In the genomic region with DNA sequence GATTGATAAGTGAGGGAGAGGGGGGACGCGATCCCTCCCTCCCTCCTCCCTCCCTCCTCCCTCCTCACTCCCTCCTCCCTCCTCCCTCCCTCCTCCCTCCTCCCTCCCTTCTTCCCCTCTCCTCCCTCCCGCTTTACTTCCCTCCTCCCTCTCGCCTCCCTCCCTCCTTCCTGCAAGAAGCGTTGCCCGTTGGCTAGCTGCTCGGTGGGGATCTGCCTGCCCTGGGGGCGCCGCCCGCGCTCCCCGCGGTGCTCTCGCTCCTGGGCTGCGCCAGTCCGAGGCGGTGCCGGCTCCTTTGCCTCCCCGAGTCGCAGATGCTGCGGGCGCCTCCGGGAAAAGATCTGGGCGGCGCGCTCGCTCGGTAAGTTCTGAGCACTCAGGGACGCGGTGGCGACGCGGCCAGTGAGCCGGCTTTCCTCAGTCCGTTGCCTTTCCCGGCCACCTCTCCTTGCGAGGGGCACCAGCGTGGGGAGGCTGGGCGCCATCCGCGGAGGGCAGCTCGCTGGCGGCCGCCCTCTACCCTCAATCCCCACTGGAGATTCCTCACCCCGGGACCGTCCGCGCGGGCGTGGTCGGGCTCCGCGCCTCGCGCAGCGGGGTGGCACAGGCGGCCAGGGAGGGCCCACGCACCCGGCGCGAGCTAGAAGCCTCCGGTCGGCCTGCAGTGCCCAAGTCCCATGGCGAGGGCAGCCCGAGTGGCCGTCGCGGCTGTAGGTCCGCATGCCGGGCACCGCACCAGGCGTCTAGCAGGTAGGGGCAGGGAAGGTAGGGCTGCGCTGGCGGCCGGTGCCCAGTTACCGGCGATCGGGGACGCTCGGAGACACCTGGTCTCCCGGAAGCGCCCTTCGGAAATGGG, we compare ENCODE assay signal across 13 cellular contexts. TPM values are rescaled to one million over a fixed set of nuclear protein-coding genes. Genes with fewer than 3 reads are reported as not detected.
DNase-seq lines count a peak whose midpoint lies in the region; ATAC-seq lines count a peak whose summit lies in the region.
"Had no signal": no experiment of that assay in that cellular context is flagged by ENCODE, and none has a peak within 500 bp of the region (broad histone marks: within the 10 kb centered on the region; RNA-seq: fewer than 3 reads in every experiment).

A gene with protein sequence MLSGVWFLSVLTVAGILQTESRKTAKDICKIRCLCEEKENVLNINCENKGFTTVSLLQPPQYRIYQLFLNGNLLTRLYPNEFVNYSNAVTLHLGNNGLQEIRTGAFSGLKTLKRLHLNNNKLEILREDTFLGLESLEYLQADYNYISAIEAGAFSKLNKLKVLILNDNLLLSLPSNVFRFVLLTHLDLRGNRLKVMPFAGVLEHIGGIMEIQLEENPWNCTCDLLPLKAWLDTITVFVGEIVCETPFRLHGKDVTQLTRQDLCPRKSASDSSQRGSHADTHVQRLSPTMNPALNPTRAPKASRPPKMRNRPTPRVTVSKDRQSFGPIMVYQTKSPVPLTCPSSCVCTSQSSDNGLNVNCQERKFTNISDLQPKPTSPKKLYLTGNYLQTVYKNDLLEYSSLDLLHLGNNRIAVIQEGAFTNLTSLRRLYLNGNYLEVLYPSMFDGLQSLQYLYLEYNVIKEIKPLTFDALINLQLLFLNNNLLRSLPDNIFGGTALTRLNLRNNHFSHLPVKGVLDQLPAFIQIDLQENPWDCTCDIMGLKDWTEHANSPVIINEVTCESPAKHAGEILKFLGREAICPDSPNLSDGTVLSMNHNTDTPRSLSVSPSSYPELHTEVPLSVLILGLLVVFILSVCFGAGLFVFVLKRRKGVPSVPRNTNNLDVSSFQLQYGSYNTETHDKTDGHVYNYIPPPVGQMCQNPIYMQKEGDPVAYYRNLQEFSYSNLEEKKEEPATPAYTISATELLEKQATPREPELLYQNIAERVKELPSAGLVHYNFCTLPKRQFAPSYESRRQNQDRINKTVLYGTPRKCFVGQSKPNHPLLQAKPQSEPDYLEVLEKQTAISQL (plus strand): TSS at position 164 of the 856 bp plus-strand sequence. CDS start 4,597 bp downstream, outside the sequence.

- H3K27ac ChIP-seq in rectal smooth muscle tissue (ENCODE audit: low read depth, low read length), result no peak within 1 kb of the TSS

- H3K4me3 ChIP-seq in iPS-11a (ENCODE audit: low read depth, low read length), result peak within 1 kb of the TSS; percentile 43
- H3K4me3 ChIP-seq in rectal smooth muscle tissue (ENCODE audit: low read length), result peak within 1 kb of the TSS; percentile 27

- H3K9ac ChIP-seq in rectal smooth muscle tissue (ENCODE audit: low read length), result no peak within 1 kb of the TSS

- H3K27me3 ChIP-seq in rectal smooth muscle tissue (ENCODE audit: control insufficient read depth, insufficient read depth, low read length), result peaks cover 9% of the 10 kb centered on the region

- no peaks in the 10 kb centered on the region for H3K4me1 ChIP-seq in rectal smooth muscle tissue (ENCODE audit: control insufficient read depth, insufficient read depth, low read length)
- H3K4me1 ChIP-seq: Caco-2 had no signal

- no peaks in the 10 kb centered on the region for H3K36me3 ChIP-seq in rectal smooth muscle tissue (ENCODE audit: control insufficient read depth, insufficient read depth, low read length)

- peak; percentile 84 for DNase-seq in ELF-1 (ENCODE audit: low read depth, low spot score)
- DNase-seq in anterior cingulate cortex (lab: John Stamatoyannopoulos, UW), result peak in 54 of 58 donors; percentile 1 to 81 (median 52)
- no peak for DNase-seq in NCI-H146 (lab: John Stamatoyannopoulos, UW)
- DNase-seq in T-helper 2 cell, result no peak
- DNase-seq: activated T-cell treated with anti-CD3 and anti-CD28 coated beads, Interleukin-2, amount 50 U/mL, for 48 hours; Caco-2; NCI-H446 had no signal

- ATAC-seq in esophagus mucosa, result no peak
- ATAC-seq in HG03442 (IDR thresholded peaks at IDR 0.05; ENCODE audit: unreplicated experiment), result no peak

RNA-seq across cellular contexts. Expression of the gene that starts here (rescaled TPM):
- not detected for total RNA-seq in esophagus mucosa
- total RNA-seq: Caco-2; endothelial cell of umbilical vein; T-helper 2 cell treated with Interferon-gamma antibody and Interleukin-4, amounts not matched to agents 100 ng/mL and 5 ng/mL, for 36 hours had no signal

Comparison
In these comparisons a context has a peak if more than half of its experiments do, and no peak if none do; other contexts are left out.
1. DNase-seq: peak in ELF-1 (single experiment) and anterior cingulate cortex (54 of 58); none in NCI-H146 (single experiment) and T-helper 2 cell (0 of 5).